18 cellular contexts compared by ENCODE assay signal in genomic region chr2:30443081-30443480, GRCh38. TPM values are rescaled to one million over a fixed set of nuclear protein-coding genes. Genes with fewer than 3 reads are reported as not detected.
A peak's percentile ranks its signal among the peaks of the same experiment; 100 is the strongest.
DNase-seq lines count a peak whose midpoint lies in the region; ATAC-seq, FAIRE-seq and TF ChIP-seq lines count a peak whose summit lies in the region.
"Had no signal": no experiment of that assay in that cellular context is flagged by ENCODE, and none has a peak within 500 bp of the region (broad histone marks: within the 10 kb centered on the region; RNA-seq: fewer than 3 reads in every experiment).

No MANE protein-coding gene starts in this region.

- no peak for TF ChIP-seq POLR2A in A549 (IDR thresholded peaks at IDR 0.05; ENCODE audit: low read length)
- no peak for TF ChIP-seq POLR2A in K562 (conservative IDR thresholded peaks at IDR 0.05)

- TF ChIP-seq RAD21 in A549 (conservative IDR thresholded peaks at IDR 0.05 in 1 of 2, IDR thresholded peaks at IDR 0.05 in 1 of 2) (no peak), K562 (CRISPR knock-in tag; conservative IDR thresholded peaks at IDR 0.05 in 1 of 2, IDR thresholded peaks at IDR 0.05 in 1 of 2) (no peak)

- TF ChIP-seq EP300 in A549 (IDR thresholded peaks at IDR 0.05) (no peak), K562 (IDR thresholded peaks at IDR 0.05; ENCODE audit: low read length) (peak; percentile 20; the same call in 1 of the 2 replicates)

- no peaks in the 10 kb centered on the region for H3K27me3 ChIP-seq in HL-60 (ENCODE audit: insufficient read depth, poor library complexity, severe bottlenecking)
- no peaks in the 10 kb centered on the region for H3K27me3 ChIP-seq in K562 (ENCODE audit: control insufficient read depth in 2 of 2, insufficient read depth in 2 of 2, low read length in 2 of 2)
- H3K27me3 ChIP-seq in neural progenitor cell = no peaks in the 10 kb centered on the region

- ATAC-seq in A549 = no peak
- ATAC-seq in K562 = no peak
- ATAC-seq: CD8-positive, alpha-beta T cell; GM23338 had no signal

- CTCF ChIA-PET in A549 (lab: Yijun Ruan, JAX) = no interaction called here
- CTCF ChIA-PET in K562 (lab: Yijun Ruan, JAX; ENCODE audit: low intra/inter-chr PET ratio) = no interaction called here

- in situ Hi-C loops in K562 (cut with MboI) = no loop called here

- no peaks in the 10 kb centered on the region for H3K36me3 Mint-ChIP-seq in neural progenitor cell
- H3K36me3 Mint-ChIP-seq: CD14-positive monocyte, IgD-negative memory B cell had no signal

- peak overlapping the region; percentile 46 for H2AFZ ChIP-seq in K562 (ENCODE audit: low read depth, low read length)
- H2AFZ ChIP-seq in neural progenitor cell (replicated peaks) = peak overlapping the region; percentile 29
- H2AFZ ChIP-seq: GM23338 had no signal

- no peak overlapping the region for H3K4me2 ChIP-seq in A549
- H3K4me2 ChIP-seq in K562 (ENCODE audit: insufficient read depth, low read length) = peak overlapping the region; percentile 29; the same call in 1 of the 2 replicates
- no peak overlapping the region for H3K4me2 ChIP-seq in neural progenitor cell
- H3K4me2 ChIP-seq: GM23338 had no signal

- H3K4me3 Mint-ChIP-seq in neural progenitor cell = no peak overlapping the region
- H3K4me3 Mint-ChIP-seq: CD14-positive monocyte; CD8-positive, alpha-beta T cell; GM23338 had no signal

- H3K79me2 ChIP-seq in K562 (ENCODE audit: control insufficient read depth, insufficient read depth, low read length) (peaks cover 13% of the 10 kb centered on the region), neural progenitor cell (ENCODE audit: low read depth) (peaks cover 9% of the 10 kb centered on the region)

- H3K36me3 ChIP-seq in K562 (ENCODE audit: control insufficient read depth, insufficient read depth, low read length) (no peaks in the 10 kb centered on the region), neural progenitor cell (no peaks in the 10 kb centered on the region)

- H3K9me1 ChIP-seq in K562 (ENCODE audit: control insufficient read depth, insufficient read depth, low read length) = no peaks in the 10 kb centered on the region

- H3K4me1 Mint-ChIP-seq in neural progenitor cell = peaks cover 12% of the 10 kb centered on the region

- TF ChIP-seq CTCF in A549 (IDR thresholded peaks at IDR 0.05) (no peak), HL-60 (IDR thresholded peaks at IDR 0.05; ENCODE audit: insufficient read depth, low read length) (no peak), K562 (IDR thresholded peaks at IDR 0.05 in 2 of 3, conservative IDR thresholded peaks at IDR 0.05 in 1 of 3; ENCODE audit: insufficient read depth in 2 of 3, low read depth in 1 of 3, low read length in 3 of 3) (no peak), neural progenitor cell (IDR thresholded peaks at IDR 0.05) (no peak)

- no peak for DNase-seq in A549 (ENCODE audit: low read depth in 1 of 2, low spot score in 1 of 2)
- DNase-seq in HL-60 (ENCODE audit: low read depth in 1 of 2, low spot score in 1 of 2) = no peak
- DNase-seq in K562 (ENCODE audit: extremely low read depth in 1 of 4, low spot score in 3 of 4) = peak in 1 of 4 experiments; percentile 27
- DNase-seq in neural progenitor cell (ENCODE audit: low spot score) = no peak
- no peak for DNase-seq in stimulated activated CD4-positive, alpha-beta T cell treated with anti-CD3 and anti-CD28 coated beads, Interleukin-2, amount 100 ng/mL, for 48 hours
- DNase-seq in NCI-H146 (lab: John Stamatoyannopoulos, UW) = no peak
- no peak for DNase-seq in NCI-H1105 (lab: John Stamatoyannopoulos, UW)
- DNase-seq: ACHN; Calu3; CD8-positive, alpha-beta T cell; DMS79 treated with DMSO at 0.1 percent for 48 hours; GF-D8; HCEC 1CT had no signal

- H4K20me1 ChIP-seq in K562 (replicated peaks; ENCODE audit: control insufficient read depth, insufficient read depth, low read length) = no peaks in the 10 kb centered on the region
- H4K20me1 ChIP-seq in neural progenitor cell (ENCODE audit: low read depth) = no peaks in the 10 kb centered on the region

- no TSS peak for BruUV-seq in K562 (replicated peaks; lab: Mats Ljungman, UMichigan)

- no peak overlapping the region for H3K27ac Mint-ChIP-seq in neural progenitor cell
- H3K27ac Mint-ChIP-seq: CD8-positive, alpha-beta T cell; GM23338 had no signal

- no peak overlapping the region for H3K4me3 ChIP-seq in A549
- no peak overlapping the region for H3K4me3 ChIP-seq in HL-60 (replicated peaks; ENCODE audit: insufficient read depth, low read length)
- H3K4me3 ChIP-seq in K562 = no peak overlapping the region
- H3K4me3 ChIP-seq in neural progenitor cell = no peak overlapping the region
- H3K4me3 ChIP-seq: GM23338 had no signal

- POLR2A ChIA-PET in A549 (lab: Yijun Ruan, JAX) (no interaction called here), K562 (lab: Yijun Ruan, JAX) (interaction anchor here (0.6 kb wide), 1 partner anchor 9 kb away, joined by 3 read pairs; no protein-coding TSS in a partner anchor)

- no peak overlapping the region for H3K9ac ChIP-seq in K562 (ENCODE audit: insufficient read depth in 1 of 2, low read depth in 2 of 2, low read length in 2 of 2)
- no peak overlapping the region for H3K9ac ChIP-seq in neural progenitor cell

- peaks cover 8% of the 10 kb centered on the region; the same call in 2 of the 3 replicates for H3K4me1 ChIP-seq in A549
- peaks cover 19 to 24% of the 10 kb centered on the region in 2 experiments for H3K4me1 ChIP-seq in K562 (replicated peaks in 1 of 2; ENCODE audit: control insufficient read depth in 2 of 2, insufficient read depth in 2 of 2, low read length in 2 of 2)
- H3K4me1 ChIP-seq in neural progenitor cell = peaks cover 7% of the 10 kb centered on the region

- FAIRE-seq in A549 (lab: Jason Lieb, UNC) = no peak
- FAIRE-seq in K562 (lab: Jason Lieb, UNC) = peak; percentile 57
- FAIRE-seq: H54, HTR-8/SVneo had no signal

- H3K27me3 Mint-ChIP-seq in neural progenitor cell (ENCODE audit: insufficient read depth, low read depth) = peaks cover 6% of the 10 kb centered on the region
- H3K27me3 Mint-ChIP-seq: IgD-negative memory B cell had no signal

- H3K27ac ChIP-seq in A549 = no peak overlapping the region
- peak overlapping the region; percentile 72 for H3K27ac ChIP-seq in HL-60 (replicated peaks)
- H3K27ac ChIP-seq in K562 (ENCODE audit: extremely low read depth, low read depth, low read length) = no peak overlapping the region
- H3K27ac ChIP-seq in neural progenitor cell = no peak overlapping the region

- intact Hi-C loops in K562 (cut with micrococcal nuclease) = loop anchor here (10.0 kb wide), 1 partner anchor 208 kb away; the partner anchor contains the start of gene LBH

- H3K9me3 ChIP-seq in A549 (no peaks in the 10 kb centered on the region), K562 (replicated peaks; ENCODE audit: control insufficient read depth, insufficient read depth, low read depth, low read length) (no peaks in the 10 kb centered on the region), neural progenitor cell (ENCODE audit: low read depth) (no peaks in the 10 kb centered on the region)

- no peaks in the 10 kb centered on the region for H3F3A ChIP-seq in neural progenitor cell (ENCODE audit: low read depth)

- peaks cover 3% of the 10 kb centered on the region for H3K9me3 Mint-ChIP-seq in neural progenitor cell
- H3K9me3 Mint-ChIP-seq: CD8-positive, alpha-beta T cell; GM23338; IgD-negative memory B cell had no signal

TF ChIP-seq in A549, 52 proteins besides CTCF, POLR2A, EP300 and RAD21:
- TF ChIP-seq NFE2L2 (conservative IDR thresholded peaks at IDR 0.05; ENCODE audit: low read length) (no peak), FOSL2 (IDR thresholded peaks at IDR 0.05) (no peak), FOSL2 (CRISPR knock-in tag; IDR thresholded peaks at IDR 0.05) (peak; percentile 44; the same call in 1 of the 2 replicates), TP53 (CRISPR knock-in tag; IDR thresholded peaks at IDR 0.05) (no peak), RCOR1 (IDR thresholded peaks at IDR 0.05; ENCODE audit: low read depth, low read length) (no peak)

TF ChIP-seq in K562, 482 proteins besides CTCF, POLR2A, EP300 and RAD21 (continues in another document):
- no peak for TF ChIP-seq NFE2 (IDR thresholded peaks at IDR 0.05; ENCODE audit: low read depth)

RNA-seq across cellular contexts. Expression of gene LCLAT1, which starts 4.0 kb away (rescaled TPM):
- polyA plus RNA-seq in A549 (2011; rRNA removed) (55.7 and 71.0 TPM in 2 replicates), A549 (2017; fragmentation: RNase III; extraction: RNeasy Plus Mini Kit Qiagen cat#74134 plus additional on column Dnase treatment) (17.7 to 19.5 TPM (median 17.9 TPM) in 3 replicates), K562 (2011; rRNA removed) (15.4 and 25.4 TPM in 2 replicates), K562 (2014; fragmentation: Illumina TruSeq; extraction: Trizol) (10.3 and 12.8 TPM in 2 replicates), K562 (2014; fragmentation: Nextera tagmentation; extraction: Ambion mirVana) (10 to 100 TPM; 29.4 to 63.3 TPM), K562 (2014; rRNA removed) (8.9 and 12.6 TPM in 2 replicates)
- 12.3 and 13.7 TPM in 2 replicates for polyA plus RNA-seq in A549 (2012; cell fraction: cytosol; rRNA removed)
- polyA plus RNA-seq in A549 (2012; cell fraction: nucleus; rRNA removed) = 10.3 and 14.2 TPM in 2 replicates
- 67.1 and 80.2 TPM in 2 replicates for polyA minus RNA-seq in A549 (2011; rRNA and poly(A)+ RNA removed)
- total RNA-seq in K562 (2011; cell fraction: chromatin; rRNA removed; ENCODE audit: low replicate concordance) = 59.6 and 95.0 TPM in 2 replicates
- 20.0 and 25.8 TPM in 2 replicates for total RNA-seq in K562 (2011; cell fraction: nucleolus; rRNA removed)
- total RNA-seq in K562 (2011; cell fraction: nucleoplasm; rRNA removed) = 38.7 and 54.7 TPM in 2 replicates
- total RNA-seq in K562 (2014; rRNA removed) (12.1 and 12.2 TPM in 2 replicates), K562 (2014; rRNA removed; fragmentation: Illumina TruSeq; extraction: Trizol) (27.0 and 27.1 TPM in 2 replicates), K562 (2015; rRNA removed; fragmentation: Illumina TruSeq; extraction: Trizol) (21.5 and 22.9 TPM in 2 replicates), K562 (2021) (28.6 and 29.7 TPM in 2 replicates), neural progenitor cell (ENCODE audit: low replicate concordance) (19.2 and 21.6 TPM in 2 replicates)
- 7.2 and 9.5 TPM in 2 replicates for polyA plus RNA-seq in K562 (2011; cell fraction: cytosol; rRNA removed)
- 7.9 and 10.6 TPM in 2 replicates for polyA plus RNA-seq in K562 (2011; cell fraction: nucleus; rRNA removed)
- 4.2 and 6.3 TPM in 2 replicates for polyA plus RNA-seq in K562 (2012)
- 84.0 and 84.7 TPM in 2 replicates for polyA minus RNA-seq in K562 (2011; rRNA and poly(A)+ RNA removed)
- polyA minus RNA-seq in K562 (2011; cell fraction: cytosol; rRNA and poly(A)+ RNA removed) = 17.6 and 25.5 TPM in 2 replicates
- 28.4 and 38.2 TPM in 2 replicates for polyA minus RNA-seq in K562 (2011; cell fraction: nucleus; rRNA and poly(A)+ RNA removed)

Comparison
In these comparisons a context has a peak if more than half of its experiments do, and no peak if none do; other contexts are left out.
1. Of the 35 proteins assayed by ChIP-seq in both K562 and A549: peak only in K562: EP300; only in A549: none; in both: none; in neither: 34.